ENCODE assay signal across 9 cellular contexts in genomic region chr1:67724928-67725560, GRCh38. TPM values are rescaled to one million over a fixed set of nuclear protein-coding genes. Genes with fewer than 3 reads are reported as not detected.
A peak's percentile ranks its signal among the peaks of the same experiment; 100 is the strongest.
DNase-seq lines count a peak whose midpoint lies in the region; ATAC-seq, FAIRE-seq and TF ChIP-seq lines count a peak whose summit lies in the region.
"Had no signal": no experiment of that assay in that cellular context is flagged by ENCODE, and none has a peak within 500 bp of the region (broad histone marks: within the 10 kb centered on the region; RNA-seq: fewer than 3 reads in every experiment).

No MANE protein-coding gene starts in this region.

- H3K27me3 ChIP-seq in vagina (no peaks in the 10 kb centered on the region), neural progenitor cell (no peaks in the 10 kb centered on the region)

- H3K4me1 Mint-ChIP-seq in neural progenitor cell: peaks cover 7% of the 10 kb centered on the region

- H3K27ac Mint-ChIP-seq in neural progenitor cell: no peak overlapping the region

- TF ChIP-seq CTCF in mucosa of descending colon (IDR thresholded peaks at IDR 0.05) (no peak), vagina (IDR thresholded peaks at IDR 0.05) (no peak), neural progenitor cell (IDR thresholded peaks at IDR 0.05) (no peak)

- ATAC-seq in mucosa of descending colon (peak; percentile 64), GM18873 (IDR thresholded peaks at IDR 0.05; ENCODE audit: low FRiP score, unreplicated experiment) (no peak)

- H3K4me2 ChIP-seq in neural progenitor cell: no peak overlapping the region

- peak; percentile 8 for FAIRE-seq in endometrium (lab: Jason Lieb, UNC)

- intact Hi-C loops in mucosa of descending colon (cut with DNase I, micrococcal nuclease) (no loop called here), vagina (cut with DNase I) (no loop called here)

- no peak overlapping the region for H3K9ac ChIP-seq in neural progenitor cell

- no peaks in the 10 kb centered on the region for H3F3A ChIP-seq in neural progenitor cell (ENCODE audit: low read depth)

- H2AFZ ChIP-seq in neural progenitor cell (replicated peaks): no peak overlapping the region

- H3K4me1 ChIP-seq in mucosa of descending colon (ENCODE audit: low read depth): no peaks in the 10 kb centered on the region
- peaks cover 49% of the 10 kb centered on the region for H3K4me1 ChIP-seq in vagina
- peaks cover 19% of the 10 kb centered on the region for H3K4me1 ChIP-seq in neural progenitor cell

- H3K4me3 ChIP-seq in mucosa of descending colon (no peak overlapping the region), vagina (no peak overlapping the region), neural progenitor cell (no peak overlapping the region)

- no peaks in the 10 kb centered on the region for H3K79me2 ChIP-seq in neural progenitor cell (ENCODE audit: low read depth)

- no peaks in the 10 kb centered on the region for H3K36me3 Mint-ChIP-seq in neural progenitor cell

- DNase-seq in COR-L47 (lab: John Stamatoyannopoulos, UW) (peak; percentile 68), NCI-H69 (lab: John Stamatoyannopoulos, UW) (peak; percentile 82), mucosa of descending colon (no peak), vagina (ENCODE audit: extremely low spot score in 2 of 2) (no peak), NCI-H446 treated with DMSO at 0.1 percent for 48 hours (lab: John Stamatoyannopoulos, UW) (no peak), neural progenitor cell (ENCODE audit: low spot score) (no peak)
- DNase-seq: activated T-cell treated with anti-CD3 and anti-CD28 coated beads, Interleukin-2, amount 50 U/mL, for 48 hours had no signal

- H3K9me3 Mint-ChIP-seq in neural progenitor cell: no peaks in the 10 kb centered on the region

- H3K4me3 Mint-ChIP-seq in neural progenitor cell: no peak overlapping the region

- H3K27me3 Mint-ChIP-seq in neural progenitor cell (ENCODE audit: insufficient read depth, low read depth): no peaks in the 10 kb centered on the region

- H4K20me1 ChIP-seq in neural progenitor cell (ENCODE audit: low read depth): no peaks in the 10 kb centered on the region

- H3K9me3 ChIP-seq in mucosa of descending colon: no peaks in the 10 kb centered on the region
- no peaks in the 10 kb centered on the region for H3K9me3 ChIP-seq in vagina
- H3K9me3 ChIP-seq in neural progenitor cell (ENCODE audit: low read depth): no peaks in the 10 kb centered on the region

- H3K36me3 ChIP-seq in mucosa of descending colon (ENCODE audit: low read depth) (no peaks in the 10 kb centered on the region), vagina (no peaks in the 10 kb centered on the region), neural progenitor cell (no peaks in the 10 kb centered on the region)

- no peak for TF ChIP-seq POLR2A in vagina (IDR thresholded peaks at IDR 0.05)

- H3K27ac ChIP-seq in vagina: no peak overlapping the region
- H3K27ac ChIP-seq in neural progenitor cell: no peak overlapping the region

RNA-seq across cellular contexts. Expression of gene GADD45A, which starts 40.0 kb away (rescaled TPM):
- total RNA-seq in mucosa of descending colon: 10 to 100 TPM; 19.5 to 40.3 (median 27.1) TPM
- total RNA-seq in vagina: 44.4 TPM
- 28.6 and 32.8 TPM in 2 replicates for total RNA-seq in neural progenitor cell (ENCODE audit: low replicate concordance)

Comparison
In these comparisons a context has a peak if more than half of its experiments do, and no peak if none do; other contexts are left out.
1. DNase-seq: peak in COR-L47 (single experiment) and NCI-H69 (single experiment); none in mucosa of descending colon (0 of 3), vagina (0 of 2), NCI-H446 treated with DMSO at 0.1 percent for 48 hours (single experiment) and neural progenitor cell (single experiment).